In genomic region chr14:78455896-78456435, GRCh38 we compare ENCODE assay signal across 12 cellular contexts.
A peak's percentile ranks its signal among the peaks of the same experiment; 100 is the strongest.
DNase-seq lines count a peak whose midpoint lies in the region; ATAC-seq and TF ChIP-seq lines count a peak whose summit lies in the region.
"Had no signal": no experiment of that assay in that cellular context is flagged by ENCODE, and none has a peak within 500 bp of the region (broad histone marks: within the 10 kb centered on the region; RNA-seq: fewer than 3 reads in every experiment).

No MANE protein-coding gene starts in this region.

- no peak overlapping the region for H3K4me2 ChIP-seq in smooth muscle cell

- H3K27ac Mint-ChIP-seq in naive thymus-derived CD4-positive, alpha-beta T cell, result no peak overlapping the region
- H3K27ac Mint-ChIP-seq: T-helper 1 cell treated with Interleukin-12 subunit alpha and Interleukin-12 subunit beta and Interleukin-4 antibody, amounts not matched to agents 30 μg/mL and 1 μg/mL, for 36 hours had no signal

- TF ChIP-seq EP300 in tibial nerve (IDR thresholded peaks at IDR 0.05), result no peak

- no peaks in the 10 kb centered on the region for H3K79me2 ChIP-seq in smooth muscle cell (ENCODE audit: low read depth)

- H3K27ac ChIP-seq in smooth muscle cell (ENCODE audit: low read depth) (no peak overlapping the region), tibial nerve (no peak overlapping the region)
- H3K27ac ChIP-seq in naive thymus-derived CD4-positive, alpha-beta T cell (ENCODE audit: low read depth, low read length), result no peak overlapping the region
- H3K27ac ChIP-seq: adrenal gland had no signal

- H3K4me1 ChIP-seq in smooth muscle cell (ENCODE audit: low read depth) (no peaks in the 10 kb centered on the region), tibial nerve (no peaks in the 10 kb centered on the region)
- H3K4me1 ChIP-seq in naive thymus-derived CD4-positive, alpha-beta T cell (ENCODE audit: control insufficient read depth in 2 of 2, insufficient read depth in 2 of 2, low read length in 2 of 2), result no peaks in the 10 kb centered on the region
- H3K4me1 ChIP-seq: adrenal gland had no signal

- H3K4me1 Mint-ChIP-seq in naive thymus-derived CD4-positive, alpha-beta T cell, result no peaks in the 10 kb centered on the region

- no peak overlapping the region for H3K4me3 ChIP-seq in smooth muscle cell
- no peak overlapping the region for H3K4me3 ChIP-seq in naive thymus-derived CD4-positive, alpha-beta T cell (ENCODE audit: low read length)
- no peak overlapping the region for H3K4me3 ChIP-seq in tibial nerve
- H3K4me3 ChIP-seq: adrenal gland had no signal

- DNase-seq in GM10266 (ENCODE audit: extremely low spot score), result peak; percentile 9
- DNase-seq in NOMO-1 treated with dmso at 0.1 percent for 144 hours (lab: John Stamatoyannopoulos, UW; ENCODE audit: unreplicated experiment), result peak; percentile 3
- DNase-seq in smooth muscle cell (lab: John Stamatoyannopoulos, UW; ENCODE audit: unreplicated experiment), result no peak
- DNase-seq in NCI-H2196 treated with DMSO at 0.1 percent for 48 hours (lab: John Stamatoyannopoulos, UW; ENCODE audit: unreplicated experiment), result no peak
- DNase-seq in naive thymus-derived CD4-positive, alpha-beta T cell, result no peak
- no peak for DNase-seq in tibial nerve (ENCODE audit: low spot score in 2 of 2)
- DNase-seq: adrenal gland; NCI-H1092 treated with DMSO at 0.1 percent for 48 hours; stimulated activated naive CD4-positive, alpha-beta T cell treated with Interleukin-2 at 50 U/mL for 16 hours had no signal

- peaks cover 0 to 5% (median 0%) of the 10 kb centered on the region in 5 donors for H3K27me3 Mint-ChIP-seq in naive thymus-derived CD4-positive, alpha-beta T cell

- TF ChIP-seq CTCF in GM10266 (IDR thresholded peaks at IDR 0.05; ENCODE audit: control insufficient read depth, insufficient read depth, low read depth, missing control alignments), result no peak
- TF ChIP-seq CTCF in smooth muscle cell (IDR thresholded peaks at IDR 0.05; ENCODE audit: borderline replicate concordance, insufficient read depth, poor library complexity, severe bottlenecking), result no peak
- TF ChIP-seq CTCF in tibial nerve (IDR thresholded peaks at IDR 0.05), result no peak

- H3K4me3 Mint-ChIP-seq in naive thymus-derived CD4-positive, alpha-beta T cell, result no peak overlapping the region
- H3K4me3 Mint-ChIP-seq: T-helper 1 cell treated with Interleukin-12 subunit alpha and Interleukin-12 subunit beta and Interleukin-4 antibody, amounts not matched to agents 30 μg/mL and 1 μg/mL, for 36 hours had no signal

- intact Hi-C loops in naive thymus-derived CD4-positive, alpha-beta T cell (cut with micrococcal nuclease), result no loop called here

- POLR2A ChIA-PET in naive thymus-derived CD4-positive, alpha-beta T cell (lab: Charles Lee), result no interaction called here

- ATAC-seq in GM19372 (IDR thresholded peaks at IDR 0.05; ENCODE audit: low read depth, unreplicated experiment) (peak; percentile 60), HG02885 (IDR thresholded peaks at IDR 0.05; ENCODE audit: poor library complexity, unreplicated experiment) (peak; percentile 91)
- no peak for ATAC-seq in naive thymus-derived CD4-positive, alpha-beta T cell

- H3K36me3 ChIP-seq in smooth muscle cell (ENCODE audit: low read depth) (no peaks in the 10 kb centered on the region), tibial nerve (no peaks in the 10 kb centered on the region)
- H3K36me3 ChIP-seq in naive thymus-derived CD4-positive, alpha-beta T cell (ENCODE audit: control insufficient read depth in 2 of 3, insufficient read depth in 3 of 3, low read length in 3 of 3), result no peaks in the 10 kb centered on the region
- H3K36me3 ChIP-seq: adrenal gland had no signal

- H3K27me3 ChIP-seq in smooth muscle cell (ENCODE audit: low read depth), result no peaks in the 10 kb centered on the region
- no peaks in the 10 kb centered on the region for H3K27me3 ChIP-seq in naive thymus-derived CD4-positive, alpha-beta T cell (ENCODE audit: control insufficient read depth in 2 of 2, insufficient read depth in 2 of 2, low read length in 2 of 2)
- H3K27me3 ChIP-seq in tibial nerve, result no peaks in the 10 kb centered on the region
- H3K27me3 ChIP-seq: adrenal gland had no signal

- H2AFZ ChIP-seq in smooth muscle cell (ENCODE audit: low read depth), result no peak overlapping the region

- no peak for TF ChIP-seq POLR2A in tibial nerve (IDR thresholded peaks at IDR 0.05)

- H3K9me3 ChIP-seq in smooth muscle cell (replicated peaks; ENCODE audit: low read depth) (no peaks in the 10 kb centered on the region), tibial nerve (no peaks in the 10 kb centered on the region)
- H3K9me3 ChIP-seq in naive thymus-derived CD4-positive, alpha-beta T cell (ENCODE audit: control insufficient read depth in 2 of 3, low read length in 3 of 3), result no peaks in the 10 kb centered on the region
- H3K9me3 ChIP-seq: adrenal gland had no signal

- WGBS in smooth muscle cell (ENCODE audit: low lambda C conversion rate), result 82% methylated on average over 6 of the region's 6 CpGs
- 55 to 57% methylated on average over 6 of the region's 6 CpGs for WGBS in tibial nerve, 2 donors

- H3K9me3 Mint-ChIP-seq in naive thymus-derived CD4-positive, alpha-beta T cell, result peaks cover 0 to 9% (median 4%) of the 10 kb centered on the region in 11 donors
- H3K9me3 Mint-ChIP-seq: T-helper 1 cell treated with Interleukin-12 subunit alpha and Interleukin-12 subunit beta and Interleukin-4 antibody, amounts not matched to agents 30 μg/mL and 1 μg/mL, for 36 hours had no signal

- CTCF ChIA-PET in naive thymus-derived CD4-positive, alpha-beta T cell (lab: Charles Lee), result no interaction called here

- H3K9ac ChIP-seq in smooth muscle cell (ENCODE audit: low read depth), result no peak overlapping the region

- no peaks in the 10 kb centered on the region for H4K20me1 ChIP-seq in smooth muscle cell (ENCODE audit: low read depth)

- H3K36me3 Mint-ChIP-seq in naive thymus-derived CD4-positive, alpha-beta T cell, result no peaks in the 10 kb centered on the region

- H3F3A ChIP-seq in smooth muscle cell (ENCODE audit: low read depth), result no peaks in the 10 kb centered on the region

Comparison
In these comparisons a context has a peak if more than half of its experiments do, and no peak if none do; other contexts are left out.
1. DNase-seq: peak in GM10266 (single experiment) and NOMO-1 treated with dmso at 0.1 percent for 144 hours (single experiment); none in smooth muscle cell (single experiment), NCI-H2196 treated with DMSO at 0.1 percent for 48 hours (single experiment), naive thymus-derived CD4-positive, alpha-beta T cell (0 of 9) and tibial nerve (0 of 2).